20 cellular contexts compared by ENCODE assay signal in the genomic region with DNA sequence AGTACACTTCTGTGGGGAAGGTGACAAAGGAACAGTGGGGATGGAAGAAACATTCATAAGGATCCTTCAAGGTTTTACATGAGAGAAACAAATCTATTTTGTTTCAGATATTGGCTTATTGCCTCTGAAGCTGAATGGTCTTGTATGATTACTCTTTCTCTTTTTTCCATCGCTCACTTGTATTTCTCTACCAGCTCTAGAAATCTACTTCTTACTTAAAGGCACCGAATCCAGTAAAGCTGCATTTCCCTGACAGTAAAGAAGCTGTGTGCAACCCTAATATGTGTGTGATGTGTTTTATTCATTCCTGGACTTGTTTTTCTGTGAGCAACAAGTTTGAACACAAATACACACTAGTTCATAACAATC.
"Had no signal": no experiment of that assay in that cellular context is flagged by ENCODE, and none has a peak within 500 bp of the region (broad histone marks: within the 10 kb centered on the region; RNA-seq: fewer than 3 reads in every experiment).

No MANE protein-coding gene starts in this region.

- DNase-seq: activated CD4-positive, alpha-beta T cell treated with anti-CD3 and anti-CD28 coated beads, Interleukin-2, amount 10 ng/mL, durations not matched to agents 7 days and 5 days; activated CD4-positive, alpha-beta T cell treated with anti-CD3 and anti-CD28 coated beads, Interleukin-2, amount 50 U/mL, for 48 hours; activated CD8-positive, alpha-beta memory T cell treated with anti-CD3 and anti-CD28 coated beads, Interleukin-2, amount 50 U/mL, for 4 hours; activated gamma-delta T cell treated with Interleukin-2 at 50 U/mL for 16 hours; activated naive CD4-positive, alpha-beta T cell treated with anti-CD3 and anti-CD28 coated beads for 36 hours; activated T-cell treated with anti-CD3 and anti-CD28 coated beads for 4 hours; activated T-cell treated with anti-CD3 and anti-CD28 coated beads, Interleukin-2, amount 50 U/mL, for 4 hours; adrenal gland; NCI-H1105; NCI-H1436; NCI-H1694 treated with DMSO at 0.1 percent for 48 hours; NCI-H2029; NCI-H345; NCI-H524 treated with DMSO at 0.1 percent for 48 hours; NCI-H748 treated with DMSO at 0.1 percent for 48 hours; OCI-M1; Right ventricle myocardium superior; SW 1271; T1000 had no signal

- H3K4me1 ChIP-seq: adrenal gland had no signal

- ATAC-seq: activated naive CD4-positive, alpha-beta T cell treated with anti-CD3 and anti-CD28 coated beads, Interleukin-2, amount 50 U/mL, for 72 hours; activated T-cell treated with anti-CD3 and anti-CD28 coated beads, Interleukin-2, amount 50 U/mL, for 4 hours had no signal

- H3K4me3 ChIP-seq: adrenal gland had no signal

- H3K27me3 ChIP-seq: adrenal gland had no signal

- H3K27ac ChIP-seq: adrenal gland had no signal

- H3K9me3 ChIP-seq: adrenal gland had no signal

- H3K36me3 ChIP-seq: adrenal gland had no signal
